Comparison of ENCODE assay signal across 8 cellular contexts in the genomic region with DNA sequence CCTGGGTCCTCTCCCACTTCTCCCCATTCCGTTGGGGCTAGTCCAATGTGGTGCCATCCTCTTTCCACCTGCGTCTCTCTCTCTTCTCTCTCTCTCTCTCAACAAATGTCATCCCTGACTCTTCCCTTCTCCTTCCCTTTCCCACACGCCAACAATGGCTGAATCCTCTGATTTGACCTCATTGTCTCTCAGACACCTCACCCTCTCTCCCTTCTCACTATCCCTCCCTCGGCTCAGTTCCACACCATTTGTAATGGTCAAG. TPM values are rescaled to one million over a fixed set of nuclear protein-coding genes. Genes with fewer than 3 reads are reported as not detected.
DNase-seq lines count a peak whose midpoint lies in the region; ATAC-seq and TF ChIP-seq lines count a peak whose summit lies in the region.

No MANE protein-coding gene starts in this region.

- no peak for ATAC-seq in GM21576 (IDR thresholded peaks at IDR 0.05; ENCODE audit: unreplicated experiment)
- no peak for ATAC-seq in HG02884 (IDR thresholded peaks at IDR 0.05; ENCODE audit: unreplicated experiment)

- H3K36me3 ChIP-seq in Loucy (ENCODE audit: insufficient read depth, low read length) = no peaks in the 10 kb centered on the region
- H3K36me3 ChIP-seq in ectodermal cell (ENCODE audit: control insufficient read depth, insufficient read depth, low read length) = no peaks in the 10 kb centered on the region
- H3K36me3 ChIP-seq in neural progenitor cell = no peaks in the 10 kb centered on the region

- H3K27me3 ChIP-seq in Loucy (ENCODE audit: insufficient read depth, low read length, poor library complexity, severe bottlenecking) (peaks cover 33% of the 10 kb centered on the region), ectodermal cell (ENCODE audit: control insufficient read depth, insufficient read depth, low read length, poor library complexity, severe bottlenecking) (no peaks in the 10 kb centered on the region), neural progenitor cell (no peaks in the 10 kb centered on the region)

- H3K4me3 Mint-ChIP-seq in CD14-positive monocyte = peak overlapping the region; percentile 95 to 99
- peak overlapping the region; percentile 95 for H3K4me3 Mint-ChIP-seq in neural progenitor cell

- H3K36me3 Mint-ChIP-seq in CD14-positive monocyte (peaks cover 0 to 7% of the 10 kb centered on the region in 2 donors), neural progenitor cell (no peaks in the 10 kb centered on the region)

- peak overlapping the region; percentile 89 for H3K27ac ChIP-seq in ectodermal cell (ENCODE audit: insufficient read depth, low read depth, low read length, poor library complexity, severe bottlenecking)
- H3K27ac ChIP-seq in neural progenitor cell = peak overlapping the region; percentile 51

- H3K4me1 ChIP-seq in Loucy (ENCODE audit: insufficient read depth, low read length, poor library complexity, severe bottlenecking) (peaks cover 13% of the 10 kb centered on the region), ectodermal cell (ENCODE audit: control insufficient read depth, insufficient read depth, low read length) (no peaks in the 10 kb centered on the region), neural progenitor cell (no peaks in the 10 kb centered on the region)

- H3K9me2 ChIP-seq in Loucy (replicated peaks; ENCODE audit: low read depth, low read length) = no peaks in the 10 kb centered on the region

- H3K9me3 ChIP-seq in Loucy (ENCODE audit: insufficient read depth, low read depth, low read length) (no peaks in the 10 kb centered on the region), ectodermal cell (ENCODE audit: control insufficient read depth, low read length) (no peaks in the 10 kb centered on the region), neural progenitor cell (ENCODE audit: low read depth) (no peaks in the 10 kb centered on the region)

- no peak for TF ChIP-seq CTCF in CD14-positive monocyte (IDR thresholded peaks at IDR 0.05)
- no peak for TF ChIP-seq CTCF in Loucy (conservative IDR thresholded peaks at IDR 0.05; ENCODE audit: low read length)
- no peak for TF ChIP-seq CTCF in neural progenitor cell (IDR thresholded peaks at IDR 0.05)

- intact Hi-C loops in CD14-positive monocyte (cut with micrococcal nuclease) = loop anchor here (2.0 kb wide), 2 partner anchors 23 to 27 kb away; partner anchors contain the start of gene MAP2K4 (in 1 of the 2)

- peaks cover 0 to 3% (median 2%) of the 10 kb centered on the region in 3 donors for H3K27me3 Mint-ChIP-seq in CD14-positive monocyte (ENCODE audit: low read depth in 3 of 3)
- H3K27me3 Mint-ChIP-seq in neural progenitor cell (ENCODE audit: insufficient read depth, low read depth) = peaks cover 6% of the 10 kb centered on the region

- DNase-seq in CD14-positive monocyte (ENCODE audit: low spot score) = no peak
- DNase-seq in neural progenitor cell (ENCODE audit: low spot score) = no peak
- no peak for DNase-seq in foreskin melanocyte
- DNase-seq in NCI-H1092 (lab: John Stamatoyannopoulos, UW) = no peak

- peak overlapping the region; percentile 89 for H3K4me2 ChIP-seq in Loucy (ENCODE audit: low read depth, low read length, poor library complexity, severe bottlenecking)
- peak overlapping the region; percentile 79 for H3K4me2 ChIP-seq in neural progenitor cell

- peak overlapping the region; percentile 100 for H2AFZ ChIP-seq in Loucy (ENCODE audit: low read length)
- H2AFZ ChIP-seq in neural progenitor cell (replicated peaks) = peak overlapping the region; percentile 91

- H4K20me1 ChIP-seq in Loucy (ENCODE audit: insufficient read depth, low read length, poor library complexity, severe bottlenecking) (no peaks in the 10 kb centered on the region), neural progenitor cell (ENCODE audit: low read depth) (no peaks in the 10 kb centered on the region)

- H3K27ac Mint-ChIP-seq in CD14-positive monocyte (peak overlapping the region; percentile 94 to 99 (median 97)), neural progenitor cell (peak overlapping the region; percentile 95)

- peaks cover 7% of the 10 kb centered on the region; the same call in 1 of the 2 replicates for H3K79me2 ChIP-seq in Loucy (ENCODE audit: insufficient read depth, low read length)
- H3K79me2 ChIP-seq in neural progenitor cell (ENCODE audit: low read depth) = peaks cover 9% of the 10 kb centered on the region

- H3K4me1 Mint-ChIP-seq in CD14-positive monocyte (peaks cover 30% of the 10 kb centered on the region), neural progenitor cell (no peaks in the 10 kb centered on the region)

- 73 to 74% methylated on average over 4 of the region's 4 CpGs for WGBS in ectodermal cell, 2 experiments

- H3K9ac ChIP-seq in Loucy (ENCODE audit: low read depth, low read length, poor library complexity, severe bottlenecking) = peak overlapping the region; percentile 87
- peak overlapping the region; percentile 24 for H3K9ac ChIP-seq in neural progenitor cell

- H3F3A ChIP-seq in Loucy (ENCODE audit: low read depth) = no peaks in the 10 kb centered on the region
- H3F3A ChIP-seq in neural progenitor cell (ENCODE audit: low read depth) = peaks cover 16% of the 10 kb centered on the region

- H3K4me3 ChIP-seq in Loucy (ENCODE audit: low read length, poor library complexity, severe bottlenecking) (peak overlapping the region; percentile 97), ectodermal cell (ENCODE audit: insufficient read depth, low read depth, low read length) (peak overlapping the region; percentile 79), neural progenitor cell (peak overlapping the region; percentile 86)

- H3K9me3 Mint-ChIP-seq in CD14-positive monocyte = peaks cover 0 to 4% (median 0%) of the 10 kb centered on the region in 7 donors
- H3K9me3 Mint-ChIP-seq in neural progenitor cell = no peaks in the 10 kb centered on the region

RNA-seq across cellular contexts. Expression of gene ZNF18, which starts 0.6 kb away (rescaled TPM):
- polyA plus RNA-seq in CD14-positive monocyte = 1 to 10 TPM; 4.0 to 5.4 TPM
- polyA plus RNA-seq in ectodermal cell (2013, experiment 1 of 4) = 10.1 TPM
- polyA plus RNA-seq in ectodermal cell (2013, experiment 2 of 4) = 10.7 TPM
- 8.9 TPM for polyA plus RNA-seq in ectodermal cell (2013, experiment 3 of 4)
- polyA plus RNA-seq in ectodermal cell (2013, experiment 4 of 4) = 10.1 TPM
- 10.8 and 15.9 TPM in 2 replicates for total RNA-seq in neural progenitor cell (ENCODE audit: low replicate concordance)

RNA-seq across cellular contexts. Expression of gene MAP2K4, which starts 22.8 kb away (rescaled TPM):
- 10 to 100 TPM; 23.2 to 41.8 TPM for polyA plus RNA-seq in CD14-positive monocyte
- 37.4 TPM for polyA plus RNA-seq in ectodermal cell (2013, experiment 1 of 4)
- polyA plus RNA-seq in ectodermal cell (2013, experiment 2 of 4) = 40.3 TPM
- 37.0 TPM for polyA plus RNA-seq in ectodermal cell (2013, experiment 3 of 4)
- polyA plus RNA-seq in ectodermal cell (2013, experiment 4 of 4) = 39.8 TPM
- total RNA-seq in neural progenitor cell (ENCODE audit: low replicate concordance) = 57.0 and 61.9 TPM in 2 replicates
